36 cellular contexts compared by ENCODE assay signal in genomic region chr10:88293651-88294230, GRCh38.
"Had no signal": no experiment of that assay in that cellular context is flagged by ENCODE, and none has a peak within 500 bp of the region (broad histone marks: within the 10 kb centered on the region; RNA-seq: fewer than 3 reads in every experiment).

No MANE protein-coding gene starts in this region.

- H3K4me3 ChIP-seq: ascending aorta, breast epithelium, MG63, Peyer's patch, SJSA1 had no signal

- DNase-seq: activated B cell treated with CpG ODN at 0.5 μM for 24 hours; activated CD4-positive, alpha-beta T cell treated with anti-CD3 and anti-CD28 coated beads for 4 hours; activated CD4-positive, alpha-beta T cell treated with anti-CD3 and anti-CD28 coated beads, Interleukin-2, amount 50 U/mL, for 4 hours; activated CD4-positive, CD25-positive, alpha-beta regulatory T cell treated with anti-CD3 and anti-CD28 coated beads, Interleukin-2, amount 50 U/mL, for 72 hours; activated CD8-positive, alpha-beta T cell treated with anti-CD3 and anti-CD28 coated beads for 36 hours; activated effector memory CD4-positive, alpha-beta T cell treated with Interleukin-2 at 50 U/mL for 16 hours; activated naive CD4-positive, alpha-beta T cell treated with anti-CD3 and anti-CD28 coated beads, Interleukin-2, amount 10 ng/mL, durations not matched to agents 7 days and 5 days; activated T-cell treated with anti-CD3 and anti-CD28 coated beads, Interleukin-2, amount 50 U/mL, for 4 hours; amygdala; cerebellar nuclear complex; Kasumi-1; KBM-7; NCI-H1048; NCI-H1436 treated with DMSO at 0.1 percent for 48 hours; NCI-H187; NCI-H2029 treated with DMSO at 0.1 percent for 48 hours; NCI-H2107; NCI-H2171; NCI-H510A; NCI-H526; NCI-H748 treated with DMSO at 0.1 percent for 48 hours; NK-92 treated with Interleukin-12 subunit alpha and Interleukin-12 subunit beta, amount 100 ng/mL, for 24 hours; PC-3; Peyer's patch; RPMI8226; SHP77 treated with DMSO at 0.1 percent for 48 hours; SK-N-SH; T-helper 1 cell; T-helper 2 cell; T-helper 9 cell had no signal

- H3K27me3 Mint-ChIP-seq: activated B cell treated with CpG ODN at 0.5 μM for 24 hours; activated CD8-positive, alpha-beta T cell treated with anti-CD3 and anti-CD28 coated beads for 36 hours; activated naive CD4-positive, alpha-beta T cell treated with anti-CD3 and anti-CD28 coated beads, Interleukin-2, amount 10 ng/mL, durations not matched to agents 7 days and 5 days; activated naive CD8-positive, alpha-beta T cell had no signal

- H3K27ac Mint-ChIP-seq: activated B cell treated with CpG ODN at 0.5 μM for 24 hours; activated CD8-positive, alpha-beta T cell treated with anti-CD3 and anti-CD28 coated beads for 36 hours; activated naive CD4-positive, alpha-beta T cell treated with anti-CD3 and anti-CD28 coated beads, Interleukin-2, amount 10 ng/mL, durations not matched to agents 7 days and 5 days; activated naive CD8-positive, alpha-beta T cell had no signal

- ATAC-seq: activated CD8-positive, alpha-beta T cell treated with anti-CD3 and anti-CD28 coated beads for 36 hours; activated T-cell treated with anti-CD3 and anti-CD28 coated beads, Interleukin-2, amount 50 U/mL, for 4 hours; PC-3 had no signal

- H3K4me1 Mint-ChIP-seq: activated naive CD4-positive, alpha-beta T cell treated with anti-CD3 and anti-CD28 coated beads, Interleukin-2, amount 10 ng/mL, durations not matched to agents 7 days and 5 days had no signal

- H3K4me1 ChIP-seq: ascending aorta, breast epithelium, Peyer's patch, SJSA1 had no signal

- H3K4me2 ChIP-seq: SK-N-SH had no signal

- H3K9me3 Mint-ChIP-seq: activated B cell treated with CpG ODN at 0.5 μM for 24 hours; activated CD8-positive, alpha-beta T cell treated with anti-CD3 and anti-CD28 coated beads for 36 hours; activated naive CD4-positive, alpha-beta T cell treated with anti-CD3 and anti-CD28 coated beads, Interleukin-2, amount 10 ng/mL, durations not matched to agents 7 days and 5 days; activated T-cell treated with anti-CD3 and anti-CD28 coated beads, Interleukin-2, amount 50 U/mL, for 4 hours had no signal

- H3K36me3 ChIP-seq: ascending aorta, breast epithelium, MG63, Peyer's patch, SJSA1 had no signal

- H3K27me3 ChIP-seq: ascending aorta, breast epithelium, MG63, Peyer's patch, SJSA1 had no signal

- H3K27ac ChIP-seq: ascending aorta, breast epithelium, Peyer's patch, SJSA1, VCaP had no signal

- H3K9ac ChIP-seq: SK-N-SH had no signal

- H3K4me3 Mint-ChIP-seq: activated B cell treated with CpG ODN at 0.5 μM for 24 hours; activated CD8-positive, alpha-beta T cell treated with anti-CD3 and anti-CD28 coated beads for 36 hours; activated naive CD4-positive, alpha-beta T cell treated with anti-CD3 and anti-CD28 coated beads, Interleukin-2, amount 10 ng/mL, durations not matched to agents 7 days and 5 days; activated naive CD8-positive, alpha-beta T cell; activated T-cell treated with anti-CD3 and anti-CD28 coated beads, Interleukin-2, amount 50 U/mL, for 4 hours had no signal
